In the genomic region with DNA sequence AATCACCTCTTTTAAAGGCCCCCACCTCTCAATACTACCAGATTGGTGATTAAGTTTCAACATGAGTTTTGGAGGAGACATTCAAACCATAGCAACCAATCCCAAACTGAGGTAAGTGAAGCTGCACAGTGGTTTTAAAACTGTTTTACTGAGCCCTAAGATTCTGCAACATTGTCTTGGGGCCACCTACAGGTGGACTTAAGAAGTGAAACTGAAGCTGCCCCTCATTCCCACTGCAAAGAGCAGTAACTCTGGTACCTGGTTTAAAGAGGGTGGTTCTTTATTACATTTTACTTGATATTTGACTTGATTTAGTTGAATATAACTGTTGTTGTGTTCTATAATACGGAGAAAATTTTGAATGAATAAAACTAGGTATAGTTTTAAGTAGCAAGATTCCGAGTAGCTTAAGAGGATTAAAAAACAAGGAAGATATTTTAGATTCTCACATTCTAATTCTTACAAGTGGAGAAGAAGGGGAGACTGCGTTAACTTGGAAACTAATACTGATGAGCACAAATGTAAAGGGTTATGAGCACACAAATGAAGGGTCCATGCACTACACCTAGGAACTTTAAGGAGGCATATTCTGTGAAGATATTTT, we compare ENCODE assay signal across 8 cellular contexts. TPM values are rescaled to one million over a fixed set of nuclear protein-coding genes. Genes with fewer than 3 reads are reported as not detected.
DNase-seq lines count a peak whose midpoint lies in the region; ATAC-seq and TF ChIP-seq lines count a peak whose summit lies in the region.

No MANE protein-coding gene starts in this region.

- H3K4me3 ChIP-seq in right atrium auricular region: no peak overlapping the region
- no peak overlapping the region for H3K4me3 ChIP-seq in aorta (ENCODE audit: low read length in 2 of 2)

- H3K36me3 ChIP-seq in right atrium auricular region: no peaks in the 10 kb centered on the region
- no peaks in the 10 kb centered on the region for H3K36me3 ChIP-seq in aorta (ENCODE audit: control insufficient read depth in 1 of 2, insufficient read depth in 2 of 2, low read length in 1 of 2)

- no peaks in the 10 kb centered on the region for H3K4me1 Mint-ChIP-seq in activated CD8-positive, alpha-beta T cell treated with anti-CD3 and anti-CD28 coated beads for 36 hours (ENCODE audit: low read depth)

- DNase-seq in right atrium auricular region (ENCODE audit: low spot score) (no peak), cardiac septum (ENCODE audit: low spot score) (no peak), left lobe of liver (ENCODE audit: low spot score) (no peak), aorta (no peak), NCI-H2196 (lab: John Stamatoyannopoulos, UW; ENCODE audit: unreplicated experiment) (no peak)
- DNase-seq in activated CD8-positive, alpha-beta T cell treated with anti-CD3 and anti-CD28 coated beads for 36 hours: peak; percentile 7

- no peaks in the 10 kb centered on the region for H3K9me3 ChIP-seq in right atrium auricular region
- H3K9me3 ChIP-seq in aorta (ENCODE audit: control insufficient read depth, low read length): no peaks in the 10 kb centered on the region

- no peaks in the 10 kb centered on the region for H3K36me3 Mint-ChIP-seq in activated CD8-positive, alpha-beta T cell treated with anti-CD3 and anti-CD28 coated beads for 36 hours (ENCODE audit: low read depth)

- no peak overlapping the region for H3K27ac ChIP-seq in right atrium auricular region
- H3K27ac ChIP-seq in aorta (ENCODE audit: low read depth in 1 of 2, low read length in 2 of 2): no peak overlapping the region

- 39 to 43% methylated on average over 3 of the region's 3 CpGs for WGBS in aorta, 2 donors

- peaks cover 13% of the 10 kb centered on the region for H3K27me3 Mint-ChIP-seq in activated CD8-positive, alpha-beta T cell treated with anti-CD3 and anti-CD28 coated beads for 36 hours

- POLR2A ChIA-PET in activated CD8-positive, alpha-beta T cell treated with anti-CD3 and anti-CD28 coated beads for 36 hours (lab: Charles Lee): no interaction called here

- peak; percentile 60 for ATAC-seq in HG03521 (IDR thresholded peaks at IDR 0.05; ENCODE audit: unreplicated experiment)
- ATAC-seq in activated CD8-positive, alpha-beta T cell treated with anti-CD3 and anti-CD28 coated beads for 36 hours: no peak
- peak; percentile 90 for ATAC-seq in left lobe of liver
- no peak for ATAC-seq in aorta (ENCODE audit: low FRiP score)
- no peak for ATAC-seq in HG03097 (IDR thresholded peaks at IDR 0.05; ENCODE audit: low FRiP score, unreplicated experiment)

- CTCF ChIA-PET in activated CD8-positive, alpha-beta T cell treated with anti-CD3 and anti-CD28 coated beads for 36 hours (lab: Charles Lee): interaction anchor here (0.8 to 3.3 kb wide), 9 partner anchors 10 to 417 kb away, joined by 3 to 11 read pairs (median 4); no protein-coding TSS in a partner anchor

- H3K27ac Mint-ChIP-seq in activated CD8-positive, alpha-beta T cell treated with anti-CD3 and anti-CD28 coated beads for 36 hours: no peak overlapping the region

- no peaks in the 10 kb centered on the region for H3K9me3 Mint-ChIP-seq in activated CD8-positive, alpha-beta T cell treated with anti-CD3 and anti-CD28 coated beads for 36 hours

- H3K4me3 Mint-ChIP-seq in activated CD8-positive, alpha-beta T cell treated with anti-CD3 and anti-CD28 coated beads for 36 hours: no peak overlapping the region

- intact Hi-C loops in cardiac septum (cut with DNase I): no loop called here
- intact Hi-C loops in activated CD8-positive, alpha-beta T cell treated with anti-CD3 and anti-CD28 coated beads for 36 hours (cut with micrococcal nuclease): no loop called here
- intact Hi-C loops in aorta (cut with DNase I): no loop called here

- TF ChIP-seq CTCF in right atrium auricular region (IDR thresholded peaks at IDR 0.05): peak; percentile 15 to 59
- peak; percentile 58 for TF ChIP-seq CTCF in activated CD8-positive, alpha-beta T cell treated with anti-CD3 and anti-CD28 coated beads for 36 hours (IDR thresholded peaks at IDR 0.05)

- H3K4me1 ChIP-seq in right atrium auricular region (no peaks in the 10 kb centered on the region), aorta (ENCODE audit: control insufficient read depth in 1 of 2, insufficient read depth in 2 of 2, low read length in 2 of 2) (no peaks in the 10 kb centered on the region)

- H3K27me3 ChIP-seq in right atrium auricular region: no peaks in the 10 kb centered on the region
- H3K27me3 ChIP-seq in aorta (ENCODE audit: control insufficient read depth in 1 of 2, insufficient read depth in 2 of 2, low read length in 1 of 2): no peaks in the 10 kb centered on the region

RNA-seq across cellular contexts. Expression of a gene that starts 26.7 kb away (rescaled TPM):
- total RNA-seq in right atrium auricular region (under 1 TPM; 0.16 to 0.74 TPM), cardiac septum (0.92 TPM), left lobe of liver (11.3 TPM), aorta (under 1 TPM; 0.18 to 0.26 TPM)
- not detected for total RNA-seq in activated CD8-positive, alpha-beta T cell treated with anti-CD3 and anti-CD28 coated beads for 36 hours
- under 1 TPM; 0.08 to 0.38 TPM for polyA plus RNA-seq in aorta

Comparison
In these comparisons a context has a peak if more than half of its experiments do, and no peak if none do; other contexts are left out.
1. ATAC-seq: peak in HG03521 (single experiment) and left lobe of liver (single experiment); none in activated CD8-positive, alpha-beta T cell treated with anti-CD3 and anti-CD28 coated beads for 36 hours (single experiment), aorta (single experiment) and HG03097 (single experiment).